Comparison of ENCODE assay signal across 8 cellular contexts in genomic region chr1:153648000-153648643, GRCh38. TPM values are rescaled to one million over a fixed set of nuclear protein-coding genes. Genes with fewer than 3 reads are reported as not detected.
DNase-seq lines count a peak whose midpoint lies in the region; ATAC-seq and TF ChIP-seq lines count a peak whose summit lies in the region.
"Had no signal": no experiment of that assay in that cellular context is flagged by ENCODE, and none has a peak within 500 bp of the region (broad histone marks: within the 10 kb centered on the region; RNA-seq: fewer than 3 reads in every experiment).

No MANE protein-coding gene starts in this region.

- H2AK9ac ChIP-seq in IMR-90 (replicated peaks; ENCODE audit: low read depth, low read length, poor library complexity): no peak overlapping the region

- H3K4me3 ChIP-seq in IMR-90 (ENCODE audit: insufficient read depth, low read depth, low read length): no peak overlapping the region
- H3K4me3 ChIP-seq in left ventricle myocardium inferior: no peak overlapping the region

- H3K18ac ChIP-seq in IMR-90 (ENCODE audit: low read depth, low read length): no peak overlapping the region

- H3K27ac ChIP-seq in 22Rv1: peak overlapping the region; percentile 7; the same call in 1 of the 2 replicates
- no peak overlapping the region for H3K27ac ChIP-seq in IMR-90 (ENCODE audit: insufficient read depth, low read length)
- H3K27ac ChIP-seq in left ventricle myocardium inferior (replicated peaks): peak overlapping the region; percentile 48

- no TSS peak for BruUV-seq in IMR-90 (replicated peaks; lab: Mats Ljungman, UMichigan)

- no peak overlapping the region for H2BK15ac ChIP-seq in IMR-90 (ENCODE audit: low read depth, low read length)

- POLR2A ChIA-PET in IMR-90 (lab: Charles Lee; ENCODE audit: unreplicated experiment): interaction anchor here (0.5 to 0.6 kb wide), 2 partner anchors 40 to 53 kb away, joined by 3 read pairs; no protein-coding TSS in a partner anchor

- H4K8ac ChIP-seq in IMR-90 (ENCODE audit: low read depth in 2 of 2, low read length in 2 of 2): 0 out of 4 replicates have a peak overlapping the region, but pooled peaks of 1 of the 2 experiments have one; percentile 51

- in situ Hi-C loops in IMR-90 (cut with MboI; ENCODE audit: low sequenced_read_pairs): loop anchor here (10.0 kb wide), 1 partner anchor 133 kb away; no protein-coding TSS in a partner anchor

- intact Hi-C loops in IMR-90 (cut with micrococcal nuclease) (no loop called here), left ventricle myocardium inferior (cut with micrococcal nuclease) (no loop called here)

- H2BK5ac ChIP-seq in IMR-90 (ENCODE audit: low read depth, low read length, poor library complexity, severe bottlenecking): no peak overlapping the region

- H4K5ac ChIP-seq in IMR-90 (ENCODE audit: low read depth, low read length): no peak overlapping the region

- H4K91ac ChIP-seq in IMR-90 (ENCODE audit: insufficient read depth, low read depth, low read length): no peak overlapping the region

- TF ChIP-seq POLR2A in IMR-90 (IDR thresholded peaks at IDR 0.05; ENCODE audit: low read depth, low read length): no peak

- no peak overlapping the region for H3K4me2 ChIP-seq in IMR-90 (ENCODE audit: low read depth, low read length)

- 80% methylated on average over 1 of the region's 10 CpGs; no CpG with 5 or more reads in 1 of the 2 experiments for WGBS in IMR-90 (ENCODE audit: extremely low coverage in 2 of 2, insufficient read length in 1 of 2), 2 experiments

- no peaks in the 10 kb centered on the region for H3K27me3 ChIP-seq in IMR-90 (ENCODE audit: control insufficient read depth, insufficient read depth, low read length)
- H3K27me3 ChIP-seq in left ventricle myocardium inferior (ENCODE audit: low read depth): no peaks in the 10 kb centered on the region

- H3K56ac ChIP-seq in IMR-90 (ENCODE audit: extremely low read depth, insufficient read depth, low read length): no peak overlapping the region

- H3K9ac ChIP-seq in IMR-90 (ENCODE audit: low read depth, low read length): no peak overlapping the region

- peaks cover 4% of the 10 kb centered on the region; the same call in 1 of the 2 replicates for H4K20me1 ChIP-seq in IMR-90 (ENCODE audit: insufficient read depth, low read length)

- CTCF ChIA-PET in IMR-90 (lab: Yijun Ruan, JAX): no interaction called here

- 0 out of 2 replicates have a peak, but pooled peaks have one; percentile 6 for ATAC-seq in IMR-90 (ENCODE audit: low read depth)
- no peak for ATAC-seq in GM19023 (IDR thresholded peaks at IDR 0.05; ENCODE audit: unreplicated experiment)
- ATAC-seq in GM21529 (IDR thresholded peaks at IDR 0.05; ENCODE audit: unreplicated experiment): no peak
- no peak for ATAC-seq in GM19395 (IDR thresholded peaks at IDR 0.05; ENCODE audit: unreplicated experiment)

- no peak overlapping the region for H3K23ac ChIP-seq in IMR-90 (ENCODE audit: low read depth, low read length)

- peaks cover 10% of the 10 kb centered on the region for H3K9me1 ChIP-seq in IMR-90 (ENCODE audit: insufficient read depth, low read length)

- TF ChIP-seq RAD21 in IMR-90 (IDR thresholded peaks at IDR 0.05; ENCODE audit: low read length): no peak

- H3K9me3 ChIP-seq in IMR-90 (ENCODE audit: control insufficient read depth, insufficient read depth, low read length): no peaks in the 10 kb centered on the region
- no peaks in the 10 kb centered on the region for H3K9me3 ChIP-seq in left ventricle myocardium inferior (replicated peaks)

- no peak overlapping the region for H3K4ac ChIP-seq in IMR-90 (ENCODE audit: low read depth, low read length)

- no peak overlapping the region for H3K14ac ChIP-seq in IMR-90 (replicated peaks; ENCODE audit: low read depth, low read length)

- dilution Hi-C loops in IMR-90 (cut with HindIII; ENCODE audit: low sequenced_read_pairs, unreplicated experiment): no loop called here

- no peak overlapping the region for H2BK120ac ChIP-seq in IMR-90 (ENCODE audit: low read depth, low read length)

- no peak overlapping the region for H2AFZ ChIP-seq in IMR-90 (replicated peaks; ENCODE audit: low read length, poor library complexity)

- H3K4me1 ChIP-seq in IMR-90 (ENCODE audit: control insufficient read depth, insufficient read depth, low read length): peaks cover 6% of the 10 kb centered on the region
- peaks cover 46% of the 10 kb centered on the region for H3K4me1 ChIP-seq in left ventricle myocardium inferior

- H2AK5ac ChIP-seq in IMR-90 (ENCODE audit: low read depth, low read length): no peak overlapping the region

- no peak for DNase-seq in IMR-90
- DNase-seq in left ventricle myocardium inferior: no peak
- DNase-seq: C1 segment of cervical spinal cord had no signal

- H3K36me3 ChIP-seq in IMR-90 (ENCODE audit: control insufficient read depth, insufficient read depth, low read length) (peaks cover 21% of the 10 kb centered on the region), left ventricle myocardium inferior (peaks cover 39% of the 10 kb centered on the region)

- peaks cover under 1 to 30% of the 10 kb centered on the region in 2 experiments; a peak in 3 of 4 replicates for H3K79me1 ChIP-seq in IMR-90 (ENCODE audit: low read depth in 1 of 2, low read length in 2 of 2)

- no peak overlapping the region for H2BK20ac ChIP-seq in IMR-90 (ENCODE audit: low read depth, low read length)

- TF ChIP-seq CTCF in 22Rv1 (IDR thresholded peaks at IDR 0.05): 0 out of 2 replicates have a peak, but pooled peaks have one; percentile 3
- TF ChIP-seq CTCF in IMR-90 (conservative IDR thresholded peaks at IDR 0.05; ENCODE audit: low read depth, low read length): no peak
- TF ChIP-seq CTCF in left ventricle myocardium inferior (IDR thresholded peaks at IDR 0.05; ENCODE audit: borderline replicate concordance): no peak

TF ChIP-seq in IMR-90, 13 proteins besides CTCF, POLR2A, EP300 and RAD21:
- no peak for TF ChIP-seq MAZ (IDR thresholded peaks at IDR 0.05; ENCODE audit: borderline replicate concordance, low read depth, low read length)
- TF ChIP-seq FOS (IDR thresholded peaks at IDR 0.05; ENCODE audit: low read depth, low read length): no peak
- TF ChIP-seq MXI1 (IDR thresholded peaks at IDR 0.05; ENCODE audit: borderline replicate concordance, low read depth, low read length): no peak
- no peak for TF ChIP-seq RFX5 (IDR thresholded peaks at IDR 0.05; ENCODE audit: low read depth, low read length)
- no peak for TF ChIP-seq ELK1 (IDR thresholded peaks at IDR 0.05; ENCODE audit: borderline replicate concordance, low read depth, low read length)
- TF ChIP-seq MAFK (IDR thresholded peaks at IDR 0.05; ENCODE audit: low read depth, low read length): no peak
- TF ChIP-seq, protein P1, sequence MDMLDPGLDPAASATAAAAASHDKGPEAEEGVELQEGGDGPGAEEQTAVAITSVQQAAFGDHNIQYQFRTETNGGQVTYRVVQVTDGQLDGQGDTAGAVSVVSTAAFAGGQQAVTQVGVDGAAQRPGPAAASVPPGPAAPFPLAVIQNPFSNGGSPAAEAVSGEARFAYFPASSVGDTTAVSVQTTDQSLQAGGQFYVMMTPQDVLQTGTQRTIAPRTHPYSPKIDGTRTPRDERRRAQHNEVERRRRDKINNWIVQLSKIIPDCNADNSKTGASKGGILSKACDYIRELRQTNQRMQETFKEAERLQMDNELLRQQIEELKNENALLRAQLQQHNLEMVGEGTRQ (IDR thresholded peaks at IDR 0.05; ENCODE audit: low read depth, low read length): no peak
- TF ChIP-seq SMC3 (IDR thresholded peaks at IDR 0.05; ENCODE audit: low read depth, low read length): no peak
- TF ChIP-seq CHD1 (IDR thresholded peaks at IDR 0.05; ENCODE audit: low read depth, low read length): no peak
- no peak for TF ChIP-seq CEBPB (IDR thresholded peaks at IDR 0.05; ENCODE audit: low read depth, low read length)
- no peak for TF ChIP-seq RCOR1 (IDR thresholded peaks at IDR 0.05; ENCODE audit: insufficient replicate concordance, low read length)

RNA-seq across cellular contexts. Expression of gene SNAPIN, which starts 10.4 kb away (rescaled TPM):
- total RNA-seq in IMR-90 (2012; rRNA removed) (37.2 and 40.9 TPM in 2 replicates), left ventricle myocardium inferior (67.0 TPM)
- 37.4 and 39.1 TPM in 2 replicates for polyA plus RNA-seq in IMR-90 (2012; rRNA removed)
- 47.1 and 71.5 TPM in 2 replicates for polyA plus RNA-seq in IMR-90 (2012; cell fraction: cytosol; rRNA removed)
- 16.6 and 34.9 TPM in 2 replicates for polyA plus RNA-seq in IMR-90 (2012; cell fraction: nucleus; rRNA removed; ENCODE audit: low replicate concordance)

RNA-seq across cellular contexts. Expression of gene CHTOP, which starts 14.3 kb away (rescaled TPM):
- total RNA-seq in IMR-90 (2012; rRNA removed) (33.9 and 38.9 TPM in 2 replicates), left ventricle myocardium inferior (75.5 TPM)
- 49.3 and 50.8 TPM in 2 replicates for polyA plus RNA-seq in IMR-90 (2012; rRNA removed)
- polyA plus RNA-seq in IMR-90 (2012; cell fraction: cytosol; rRNA removed): 35.0 and 80.4 TPM in 2 replicates
- polyA plus RNA-seq in IMR-90 (2012; cell fraction: nucleus; rRNA removed; ENCODE audit: low replicate concordance): 34.8 and 95.9 TPM in 2 replicates

RNA-seq across cellular contexts. Expression of gene S100A1, which starts 19.9 kb away (rescaled TPM):
- total RNA-seq in IMR-90 (2012; rRNA removed) (0.18 TPM in 1 of 2 replicates, not detected in the other), left ventricle myocardium inferior (2,012 TPM)
- 0.29 and 0.59 TPM in 2 replicates for polyA plus RNA-seq in IMR-90 (2012; rRNA removed)
- 1.1 and 1.2 TPM in 2 replicates for polyA plus RNA-seq in IMR-90 (2012; cell fraction: cytosol; rRNA removed)
- polyA plus RNA-seq in IMR-90 (2012; cell fraction: nucleus; rRNA removed; ENCODE audit: low replicate concordance): 0.14 and 0.48 TPM in 2 replicates
- total RNA-seq: M059J had no signal

RNA-seq across cellular contexts. Expression of gene S100A13, which starts 20.8 kb away (rescaled TPM):
- total RNA-seq in IMR-90 (2012; rRNA removed) (122 and 225 TPM in 2 replicates), left ventricle myocardium inferior (131 TPM)
- polyA plus RNA-seq in IMR-90 (2012; rRNA removed): 468 and 529 TPM in 2 replicates
- polyA plus RNA-seq in IMR-90 (2012; cell fraction: cytosol; rRNA removed): 242 and 504 TPM in 2 replicates
- 112 and 221 TPM in 2 replicates for polyA plus RNA-seq in IMR-90 (2012; cell fraction: nucleus; rRNA removed; ENCODE audit: low replicate concordance)

RNA-seq across cellular contexts. Expression of gene ILF2, which starts 22.7 kb away (rescaled TPM):
- total RNA-seq in IMR-90 (2012; rRNA removed) (405 and 504 TPM in 2 replicates), left ventricle myocardium inferior (61.6 TPM)
- polyA plus RNA-seq in IMR-90 (2012; rRNA removed): 269 and 273 TPM in 2 replicates
- polyA plus RNA-seq in IMR-90 (2012; cell fraction: cytosol; rRNA removed): 87.2 and 161 TPM in 2 replicates
- 43.3 and 169 TPM in 2 replicates for polyA plus RNA-seq in IMR-90 (2012; cell fraction: nucleus; rRNA removed; ENCODE audit: low replicate concordance)

Comparison
In these comparisons a context has a peak if more than half of its experiments do, and no peak if none do; other contexts are left out.
1. RNA of gene S100A1, which starts 19.9 kb away (total RNA-seq): 2,012 TPM in left ventricle myocardium inferior (single experiment); 0.18 TPM in IMR-90; every median in the first group is over 1,000 times any median in the second.